34 cellular contexts compared by ENCODE assay signal in the genomic region with DNA sequence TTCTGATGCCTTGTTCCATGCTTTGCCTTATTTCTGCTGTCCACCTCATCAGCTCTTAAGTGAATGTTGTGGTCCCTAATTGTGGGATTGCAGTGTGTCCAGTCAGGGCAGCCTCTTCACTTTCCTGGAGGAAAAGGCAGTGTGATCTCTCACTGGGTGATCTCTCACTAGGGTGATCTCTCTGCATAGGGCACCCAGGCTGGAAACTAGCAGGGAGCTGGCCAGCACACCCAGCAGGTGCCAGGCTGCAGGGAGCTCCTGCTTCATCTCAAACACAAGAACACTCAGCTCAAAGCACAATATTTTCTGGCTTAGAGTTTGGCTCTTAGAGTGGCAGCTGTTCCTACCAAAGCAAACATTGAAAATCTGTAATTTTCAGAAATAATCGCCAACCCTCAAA.
"Had no signal": no experiment of that assay in that cellular context is flagged by ENCODE, and none has a peak within 500 bp of the region (broad histone marks: within the 10 kb centered on the region; RNA-seq: fewer than 3 reads in every experiment).

No MANE protein-coding gene starts in this region.

- H3K9me3 ChIP-seq: MG63, Peyer's patch, SJSA1 had no signal

- H3K4me3 ChIP-seq: MG63, Peyer's patch, SJSA1 had no signal

- FAIRE-seq: bronchial epithelial cell had no signal

- H3K36me3 ChIP-seq: MG63, Peyer's patch, SJSA1, WERI-Rb-1 had no signal

- H3K27ac ChIP-seq: Peyer's patch, SJSA1, WERI-Rb-1 had no signal

- H3K4me1 ChIP-seq: Peyer's patch, SJSA1 had no signal

- ATAC-seq: activated CD4-positive, alpha-beta T cell treated with anti-CD3 and anti-CD28 coated beads for 36 hours; activated naive CD8-positive, alpha-beta T cell treated with anti-CD3 and anti-CD28 coated beads, Interleukin-2, amount 50 U/mL, for 24 hours; activated T-cell treated with anti-CD3 and anti-CD28 coated beads, Interleukin-2, amount 50 U/mL, for 4 hours; PC-3 had no signal

- DNase-seq: activated CD4-positive, alpha-beta memory T cell treated with anti-CD3 and anti-CD28 coated beads for 36 hours; activated CD4-positive, alpha-beta T cell treated with anti-CD3 and anti-CD28 coated beads for 36 hours; activated CD4-positive, alpha-beta T cell treated with anti-CD3 and anti-CD28 coated beads, Interleukin-2, amount 10 ng/mL, durations not matched to agents 7 days and 5 days; activated CD8-positive, alpha-beta memory T cell treated with anti-CD3 and anti-CD28 coated beads, Interleukin-2, amount 50 U/mL, for 4 hours; activated naive CD4-positive, alpha-beta T cell treated with anti-CD3 and anti-CD28 coated beads, Interleukin-2, amount 10 ng/mL, durations not matched to agents 7 days and 5 days; activated naive CD8-positive, alpha-beta T cell treated with anti-CD3 and anti-CD28 coated beads, Interleukin-2, amount 50 U/mL, for 24 hours; activated T-cell treated with anti-CD3 and anti-CD28 coated beads for 4 hours; activated T-cell treated with anti-CD3 and anti-CD28 coated beads, Interleukin-2, amount 50 U/mL, for 4 hours; anterior cingulate cortex; caudate nucleus; cerebellar nuclear complex; Karpas-422; MG63; NCI-H1048; NCI-H1105 treated with DMSO at 0.1 percent for 48 hours; NCI-H1436; NCI-H1694; NCI-H1930; NCI-H2081 treated with DMSO at 0.1 percent for 48 hours; NCI-H510A; NCI-H526; NCI-H748 treated with DMSO at 0.1 percent for 48 hours; NK-92 treated with Interleukin-12 subunit alpha and Interleukin-12 subunit beta, amount 100 ng/mL, for 24 hours; PC-3; Peyer's patch; RPMI8226; SHP77 treated with DMSO at 0.1 percent for 48 hours; SW 1271; T-helper 1 cell; T-helper 2 cell; T1000; WERI-Rb-1 had no signal

- H3K27me3 ChIP-seq: MG63, Peyer's patch, SJSA1 had no signal
